Comparison of ENCODE assay signal across 35 cellular contexts in the genomic region with DNA sequence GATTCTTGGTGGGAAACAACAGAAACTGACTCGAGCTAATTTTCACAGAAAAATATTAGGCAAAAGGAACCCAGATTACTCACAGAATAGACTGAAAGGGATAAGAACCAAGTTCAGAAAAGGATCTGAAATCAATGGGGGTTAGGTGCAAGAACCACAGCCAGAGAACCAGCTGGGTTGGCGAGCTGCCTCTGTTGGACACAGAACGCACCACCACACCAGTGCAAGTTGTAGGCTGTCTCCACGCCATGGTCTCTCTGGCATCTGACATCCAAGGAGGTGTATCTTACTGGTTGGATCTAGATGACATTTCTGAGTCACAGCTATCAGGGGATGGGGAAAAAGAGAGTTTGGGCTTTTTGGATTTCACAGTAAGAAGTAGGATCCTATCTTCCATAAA.
"Had no signal": no experiment of that assay in that cellular context is flagged by ENCODE, and none has a peak within 500 bp of the region (broad histone marks: within the 10 kb centered on the region; RNA-seq: fewer than 3 reads in every experiment).

No MANE protein-coding gene starts in this region.

- H3K36me3 ChIP-seq: MG63 had no signal

- H3K4me3 ChIP-seq: MG63 had no signal

- H3K9me3 ChIP-seq: MG63 had no signal

- DNase-seq: Kasumi-1, MG63, MM.1S, MV-4-11, NCI-H1048, NCI-H1092, NCI-H1092 treated with DMSO at 0.1 percent for 48 hours, NCI-H1105, NCI-H1105 treated with DMSO at 0.1 percent for 48 hours, NCI-H1417, NCI-H1417 treated with DMSO at 0.1 percent for 48 hours, NCI-H1436, NCI-H1436 treated with DMSO at 0.1 percent for 48 hours, NCI-H146, NCI-H1694, NCI-H1694 treated with DMSO at 0.1 percent for 48 hours, NCI-H187, NCI-H187 treated with DMSO at 0.1 percent for 48 hours, NCI-H1930, NCI-H2029, NCI-H2029 treated with DMSO at 0.1 percent for 48 hours, NCI-H2081, NCI-H2081 treated with DMSO at 0.1 percent for 48 hours, NCI-H2107, NCI-H2171, NCI-H2171 treated with DMSO at 0.1 percent for 48 hours, NCI-H2227 treated with DMSO at 0.1 percent for 48 hours, NCI-H226, NCI-H345, NCI-H446, NCI-H446 treated with DMSO at 0.1 percent for 48 hours, NCI-H510A, NCI-H510A treated with DMSO at 0.1 percent for 48 hours, NCI-H524, NCI-H524 treated with DMSO at 0.1 percent for 48 hours had no signal
